In the genomic region with DNA sequence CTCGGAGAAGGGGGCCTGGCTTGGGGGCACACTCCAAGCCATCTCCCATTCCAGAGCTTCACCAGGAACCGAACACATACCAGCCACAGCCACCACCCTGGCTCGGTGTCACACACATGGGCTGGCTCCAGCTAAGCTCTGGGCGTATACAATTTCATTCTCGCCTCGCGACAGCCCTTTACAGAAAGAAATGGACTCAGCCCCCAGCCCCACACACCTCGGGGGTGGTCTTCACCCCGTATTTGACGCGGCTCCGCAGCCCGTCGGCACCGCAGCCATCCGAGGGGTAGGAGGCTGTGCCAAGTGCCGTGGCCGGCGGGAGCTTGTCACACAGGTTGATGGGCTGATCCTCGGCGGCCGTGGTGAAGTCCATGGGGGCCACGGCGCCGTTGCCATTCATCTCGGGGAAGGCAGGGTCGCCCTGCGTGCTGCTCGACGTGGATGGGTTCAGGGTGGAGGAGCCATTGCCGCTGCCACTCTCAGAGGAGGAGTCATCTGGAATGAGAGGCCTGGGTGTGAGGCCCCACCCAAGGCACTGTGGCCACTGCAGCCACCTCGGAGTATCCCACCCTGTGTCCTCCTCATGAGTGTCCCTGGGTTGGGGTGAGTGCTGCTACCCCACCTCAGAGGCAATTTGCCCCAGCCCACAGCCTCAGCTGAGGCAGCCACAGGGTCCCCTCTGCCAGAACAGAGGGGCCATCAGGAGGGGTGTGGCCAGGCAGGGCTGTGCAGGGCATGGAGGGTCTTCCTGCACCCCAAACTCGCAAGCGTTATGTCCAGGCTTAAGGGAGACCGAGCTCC, we compare ENCODE assay signal across 15 cellular contexts.
DNase-seq lines count a peak whose midpoint lies in the region; ATAC-seq and TF ChIP-seq lines count a peak whose summit lies in the region.
"Had no signal": no experiment of that assay in that cellular context is flagged by ENCODE, and none has a peak within 500 bp of the region (broad histone marks: within the 10 kb centered on the region; RNA-seq: fewer than 3 reads in every experiment).

No MANE protein-coding gene starts in this region.

- H3K4me1 Mint-ChIP-seq in activated T-cell treated with anti-CD3 and anti-CD28 coated beads, Interleukin-2, amount 50 U/mL, for 24 hours (ENCODE audit: low read depth): peaks cover 13% of the 10 kb centered on the region

- no peak overlapping the region for H3K4me3 ChIP-seq in body of pancreas
- no peak overlapping the region for H3K4me3 ChIP-seq in mesendoderm (ENCODE audit: low read length)

- no peak overlapping the region for H4K8ac ChIP-seq in mesendoderm (ENCODE audit: low read depth, low read length)

- no peaks in the 10 kb centered on the region for H3K79me2 ChIP-seq in mesendoderm (ENCODE audit: control insufficient read depth, insufficient read depth, low read length)

- 90 to 91% methylated on average over 16 to 33 of the region's 35 CpGs for WGBS in body of pancreas, 2 donors
- WGBS in mesendoderm (ENCODE audit: extremely low coverage, insufficient coverage, low lambda C conversion rate): no CpG with 5 or more reads among the region's 35 CpGs

- no peak for DNase-seq in activated T-cell treated with anti-CD3 and anti-CD28 coated beads, Interleukin-2, amount 50 U/mL, for 24 hours
- no peak for DNase-seq in activated T-cell treated with anti-CD3 and anti-CD28 coated beads, Interleukin-2, amount 50 U/mL, for 48 hours
- DNase-seq in body of pancreas: peak in 1 of 4 donors; percentile 6
- DNase-seq in mesendoderm: no peak
- no peak for DNase-seq in NCI-H2107 treated with DMSO at 0.1 percent for 48 hours (lab: John Stamatoyannopoulos, UW; ENCODE audit: unreplicated experiment)
- no peak for DNase-seq in activated effector memory CD4-positive, alpha-beta T cell treated with Interleukin-2 at 50 U/mL for 16 hours
- DNase-seq: activated gamma-delta T cell, KG1, NCI-H1105 had no signal

- peak overlapping the region in 3 of 4 donors; percentile 5 to 62 (median 50) for H3K27ac ChIP-seq in body of pancreas
- no peak overlapping the region for H3K27ac ChIP-seq in mesendoderm (ENCODE audit: low read depth, low read length)
- H3K27ac ChIP-seq in temporal lobe (ENCODE audit: low read depth, low read length): peak overlapping the region; percentile 23
- H3K27ac ChIP-seq: ascending aorta had no signal

- H3K23ac ChIP-seq in mesendoderm (ENCODE audit: low read length): no peak overlapping the region

- H4K5ac ChIP-seq in mesendoderm (ENCODE audit: low read length): no peak overlapping the region

- peaks cover 52% of the 10 kb centered on the region for H3K4me1 ChIP-seq in body of pancreas
- H3K4me1 ChIP-seq in mesendoderm (ENCODE audit: control insufficient read depth, low read depth, low read length): peaks cover 2% of the 10 kb centered on the region

- H3K9me3 Mint-ChIP-seq in activated T-cell treated with anti-CD3 and anti-CD28 coated beads, Interleukin-2, amount 50 U/mL, for 24 hours: no peaks in the 10 kb centered on the region
- H3K9me3 Mint-ChIP-seq: stimulated activated naive B cell treated with anti-CD40 and anti-IgM and Interleukin-4, amounts not matched to agents 10 μg/mL and 1 μg/mL and 100 μg/mL, for 72 hours had no signal

- H3K9me3 ChIP-seq in body of pancreas: no peaks in the 10 kb centered on the region
- H3K9me3 ChIP-seq: ascending aorta, heart right ventricle, upper lobe of left lung had no signal

- H2BK5ac ChIP-seq in mesendoderm (ENCODE audit: low read length): no peak overlapping the region

- H3K36me3 Mint-ChIP-seq in activated T-cell treated with anti-CD3 and anti-CD28 coated beads, Interleukin-2, amount 50 U/mL, for 24 hours (ENCODE audit: low read depth): peaks cover 35% of the 10 kb centered on the region
- H3K36me3 Mint-ChIP-seq: stimulated activated naive B cell treated with anti-CD40 and anti-IgM and Interleukin-4, amounts not matched to agents 10 μg/mL and 1 μg/mL and 100 μg/mL, for 72 hours had no signal

- H3K56ac ChIP-seq in mesendoderm (ENCODE audit: low read length): peak overlapping the region; percentile 52

- H3K4ac ChIP-seq in mesendoderm (ENCODE audit: low read depth, low read length): no peak overlapping the region

- no peaks in the 10 kb centered on the region for H3K27me3 Mint-ChIP-seq in activated T-cell treated with anti-CD3 and anti-CD28 coated beads, Interleukin-2, amount 50 U/mL, for 24 hours

- no peak overlapping the region for H3K4me3 Mint-ChIP-seq in activated T-cell treated with anti-CD3 and anti-CD28 coated beads, Interleukin-2, amount 50 U/mL, for 24 hours

- peak overlapping the region; percentile 76 for H3K27ac Mint-ChIP-seq in activated T-cell treated with anti-CD3 and anti-CD28 coated beads, Interleukin-2, amount 50 U/mL, for 24 hours

- H2BK120ac ChIP-seq in mesendoderm (ENCODE audit: low read depth, low read length): no peak overlapping the region

- H3K36me3 ChIP-seq in body of pancreas (replicated peaks in 1 of 2; ENCODE audit: insufficient read depth in 1 of 2, low read depth in 2 of 2) (peaks cover 8 to 11% of the 10 kb centered on the region in 2 donors), mesendoderm (ENCODE audit: control insufficient read depth, insufficient read depth, low read length) (no peaks in the 10 kb centered on the region)

- intact Hi-C loops in body of pancreas (cut with DNase I): no loop called here

- H3K4me2 ChIP-seq in mesendoderm (ENCODE audit: low read length): no peak overlapping the region

- TF ChIP-seq CTCF in body of pancreas (IDR thresholded peaks at IDR 0.05): no peak

- no peak for TF ChIP-seq POLR2A in body of pancreas (IDR thresholded peaks at IDR 0.05)

- ATAC-seq in body of pancreas: no peak
- ATAC-seq in HG02571 (IDR thresholded peaks at IDR 0.05; ENCODE audit: unreplicated experiment): no peak

- H2AK5ac ChIP-seq in mesendoderm (ENCODE audit: low read length): no peak overlapping the region

- H3K9ac ChIP-seq in mesendoderm (ENCODE audit: low read length): no peak overlapping the region

- H3K27me3 ChIP-seq in body of pancreas (no peaks in the 10 kb centered on the region), mesendoderm (ENCODE audit: insufficient read depth, low read length, poor library complexity) (no peaks in the 10 kb centered on the region)
- H3K27me3 ChIP-seq: ascending aorta, heart right ventricle, upper lobe of left lung had no signal

- no peak overlapping the region for H2BK15ac ChIP-seq in mesendoderm (replicated peaks; ENCODE audit: low read depth)

- H3K18ac ChIP-seq in mesendoderm (ENCODE audit: low read length): no peak overlapping the region

- no peaks in the 10 kb centered on the region for H3K79me1 ChIP-seq in mesendoderm (ENCODE audit: low read length)
